Comparison of ENCODE assay signal across 8 cellular contexts in genomic region chr5:6633469-6634326, GRCh38. TPM values are rescaled to one million over a fixed set of nuclear protein-coding genes. Genes with fewer than 3 reads are reported as not detected.
DNase-seq lines count a peak whose midpoint lies in the region; ATAC-seq and TF ChIP-seq lines count a peak whose summit lies in the region.

No MANE protein-coding gene starts in this region.

- H3K27ac ChIP-seq in duodenal mucosa (ENCODE audit: low read depth, low read length) = peak overlapping the region; percentile 91
- H3K27ac ChIP-seq in thyroid gland = peak overlapping the region; percentile 91 to 96 (median 96)

- 1 to 3% methylated on average over 18 to 47 of the region's 80 CpGs for WGBS in thyroid gland, 2 donors

- H3K4me1 ChIP-seq in duodenal mucosa (ENCODE audit: control insufficient read depth in 1 of 2, insufficient read depth in 2 of 2, low read length in 2 of 2) (peaks cover 11 to 27% of the 10 kb centered on the region in 2 donors), thyroid gland (peaks cover 7 to 12% of the 10 kb centered on the region in 2 donors)

- H3K9me3 ChIP-seq in duodenal mucosa (ENCODE audit: control insufficient read depth in 1 of 2, low read length in 2 of 2) (no peaks in the 10 kb centered on the region), thyroid gland (no peaks in the 10 kb centered on the region)

- peak overlapping the region; percentile 59 to 61 for H3K9ac ChIP-seq in duodenal mucosa (ENCODE audit: low read depth in 1 of 2, low read length in 2 of 2)

- DNase-seq in NCI-H1105 (lab: John Stamatoyannopoulos, UW) = peak; percentile 28
- no peak for DNase-seq in NCI-H1105 treated with DMSO at 0.1 percent for 48 hours (lab: John Stamatoyannopoulos, UW)
- DNase-seq in SHP77 (lab: John Stamatoyannopoulos, UW) = peak; percentile 18 to 71
- peak; percentile 55 to 73 for DNase-seq in lung microvascular endothelial cell (ENCODE audit: low read depth in 2 of 2)
- peak in 1 of 2 donors; percentile 3 for DNase-seq in thyroid gland

- ATAC-seq in GM19455 (IDR thresholded peaks at IDR 0.05; ENCODE audit: unreplicated experiment) (peak; percentile 53), HG03442 (IDR thresholded peaks at IDR 0.05; ENCODE audit: unreplicated experiment) (peak; percentile 50)

- H3K36me3 ChIP-seq in duodenal mucosa (ENCODE audit: control insufficient read depth in 1 of 2, insufficient read depth in 2 of 2, low read length in 2 of 2) (peaks cover 11 to 29% of the 10 kb centered on the region in 2 donors), thyroid gland (peaks cover 0 to 3% of the 10 kb centered on the region in 2 donors)

- H3K4me3 ChIP-seq in duodenal mucosa (ENCODE audit: low read depth in 1 of 2, low read length in 2 of 2) (peak overlapping the region; percentile 95 to 96), thyroid gland (replicated peaks in 1 of 3) (peak overlapping the region; percentile 70 to 94 (median 78))

- peak in 1 of 6 experiments; percentile 21 for TF ChIP-seq CTCF in thyroid gland (IDR thresholded peaks at IDR 0.05)

- H3K27me3 ChIP-seq in duodenal mucosa (ENCODE audit: control insufficient read depth in 1 of 2, insufficient read depth in 2 of 2, low read length in 2 of 2) (no peaks in the 10 kb centered on the region), thyroid gland (no peaks in the 10 kb centered on the region)

- TF ChIP-seq POLR2A in thyroid gland (IDR thresholded peaks at IDR 0.05) = no peak

- intact Hi-C loops in thyroid gland (cut with DNase I) = loop anchor here (5.0 to 10.0 kb wide), 2 partner anchors 84 to 111 kb away; no protein-coding TSS in a partner anchor

RNA-seq across cellular contexts. Expression of gene SRD5A1, which starts 0.5 kb away (rescaled TPM):
- 3.6 and 4.6 TPM in 2 replicates for total RNA-seq in lung microvascular endothelial cell
- total RNA-seq in thyroid gland = 1 to 10 TPM; 3.0 to 7.5 (median 5.0) TPM

RNA-seq across cellular contexts. Expression of gene NSUN2, which starts 0.9 kb away (rescaled TPM):
- total RNA-seq in lung microvascular endothelial cell (35.5 and 46.8 TPM in 2 replicates), thyroid gland (10 to 100 TPM; 34.1 to 49.6 (median 41.9) TPM)
